In the genomic region with DNA sequence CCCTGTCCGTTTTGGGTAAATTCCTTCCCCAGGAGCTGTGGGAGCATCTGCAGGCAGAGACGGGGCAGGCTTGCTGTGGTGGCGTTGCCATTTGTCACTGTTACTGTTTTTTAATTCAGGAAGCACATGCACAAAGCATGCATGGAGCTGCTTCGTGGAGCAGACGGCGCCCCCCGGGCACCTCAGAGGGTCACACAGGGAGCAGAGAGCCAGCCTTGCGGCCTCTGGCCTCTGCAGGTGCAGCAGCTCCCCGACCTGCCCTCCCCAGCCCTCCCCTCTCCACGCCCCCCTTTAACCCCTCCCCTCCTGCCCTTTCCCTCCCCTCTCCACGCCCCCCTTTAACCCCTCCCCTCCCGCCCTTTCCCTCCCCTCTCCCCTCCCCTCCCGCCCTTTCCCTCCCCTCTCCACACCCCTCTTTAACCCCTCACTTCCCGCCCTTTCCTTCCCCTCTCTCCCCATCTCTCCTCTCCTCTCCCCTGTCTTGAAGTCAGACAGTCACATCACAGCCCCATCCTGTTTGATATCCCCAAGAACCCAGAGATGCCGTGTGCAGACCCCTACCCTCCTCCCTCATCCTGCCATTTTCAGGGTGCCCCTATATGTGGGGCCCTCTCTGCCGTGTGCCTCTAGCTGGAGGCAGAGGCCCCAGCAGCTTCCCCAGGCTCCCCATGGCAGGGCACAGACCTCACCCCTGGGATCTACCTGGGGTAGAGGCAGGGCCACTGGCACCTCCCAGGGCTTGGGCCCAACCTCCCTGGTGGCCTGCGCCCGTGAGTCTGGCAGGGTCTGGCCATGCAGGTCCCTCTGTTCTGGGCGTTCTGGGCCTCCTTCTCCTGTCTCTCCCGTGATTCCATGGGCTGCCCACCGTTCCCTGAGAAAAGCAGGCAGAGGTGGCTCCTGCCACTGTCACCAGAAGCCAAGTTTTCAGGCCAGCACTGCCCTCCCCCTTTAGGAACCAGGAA, we compare ENCODE assay signal across 8 cellular contexts. TPM values are rescaled to one million over a fixed set of nuclear protein-coding genes. Genes with fewer than 3 reads are reported as not detected.
DNase-seq lines count a peak whose midpoint lies in the region; ATAC-seq, FAIRE-seq and TF ChIP-seq lines count a peak whose summit lies in the region.

No MANE protein-coding gene starts in this region.

- H3K4me1 Mint-ChIP-seq in Caco-2 (ENCODE audit: low read depth, unreplicated experiment): no peaks in the 10 kb centered on the region
- peaks cover 23% of the 10 kb centered on the region for H3K4me1 Mint-ChIP-seq in WTC11
- H3K4me1 Mint-ChIP-seq in dendritic cell treated with granulocyte-macrophage colony-stimulating factor and Interleukin-4, amounts not matched to agents 40 ng/mL and 50 ng/mL, for 4 days (ENCODE audit: low read depth): peaks cover 58% of the 10 kb centered on the region

- intact Hi-C loops in Caco-2 (cut with micrococcal nuclease; ENCODE audit: unreplicated experiment): no loop called here
- intact Hi-C loops in dendritic cell treated with granulocyte-macrophage colony-stimulating factor and Interleukin-4, amounts not matched to agents 40 ng/mL and 50 ng/mL, for 4 days (cut with micrococcal nuclease): no loop called here
- intact Hi-C loops in mucosa of descending colon (cut with DNase I, micrococcal nuclease): no loop called here

- H3K36me3 Mint-ChIP-seq in Caco-2 (ENCODE audit: insufficient read depth, unreplicated experiment): no peaks in the 10 kb centered on the region
- H3K36me3 Mint-ChIP-seq in WTC11: no peaks in the 10 kb centered on the region
- no peaks in the 10 kb centered on the region for H3K36me3 Mint-ChIP-seq in dendritic cell treated with granulocyte-macrophage colony-stimulating factor and Interleukin-4, amounts not matched to agents 40 ng/mL and 50 ng/mL, for 4 days (ENCODE audit: low read depth)

- POLR2A ChIA-PET in Caco-2 (lab: Charles Lee): no interaction called here
- POLR2A ChIA-PET in WTC11 (lab: Charles Lee): no interaction called here

- peaks cover 16% of the 10 kb centered on the region for H3K4me1 ChIP-seq in Caco-2
- H3K4me1 ChIP-seq in mucosa of descending colon (ENCODE audit: low read depth): peaks cover 21% of the 10 kb centered on the region

- TF ChIP-seq CTCF in Caco-2 (IDR thresholded peaks at IDR 0.05; ENCODE audit: insufficient read depth in 1 of 2, low read depth in 1 of 2, low read length in 1 of 2, severe bottlenecking in 1 of 2, unreplicated experiment in 1 of 2) (no peak), LNCaP clone FGC (IDR thresholded peaks at IDR 0.05; ENCODE audit: control insufficient read depth, extremely low read depth, insufficient read depth) (no peak), WTC11 (IDR thresholded peaks at IDR 0.05) (no peak), mucosa of descending colon (IDR thresholded peaks at IDR 0.05) (no peak)

- H3K4me3 Mint-ChIP-seq in Caco-2 (ENCODE audit: unreplicated experiment) (no peak overlapping the region), WTC11 (no peak overlapping the region)
- peak overlapping the region; percentile 44 for H3K4me3 Mint-ChIP-seq in dendritic cell treated with granulocyte-macrophage colony-stimulating factor and Interleukin-4, amounts not matched to agents 40 ng/mL and 50 ng/mL, for 4 days

- DNase-seq in Caco-2 (peak; percentile 31 to 66), LNCaP clone FGC (ENCODE audit: low read depth) (peak; percentile 73), WTC11 (ENCODE audit: low spot score) (peak; percentile 64), mucosa of descending colon (peak in 2 of 3 donors; percentile 52 to 54), dedifferentiated amniotic fluid mesenchymal stem cell (ENCODE audit: extremely low spot score) (no peak), frontal cortex (ENCODE audit: low spot score in 2 of 2) (no peak)

- no peaks in the 10 kb centered on the region for H3K27me3 ChIP-seq in Caco-2 (replicated peaks; ENCODE audit: control insufficient read depth, insufficient read depth, low read length)

- no peaks in the 10 kb centered on the region for H3K27me3 Mint-ChIP-seq in Caco-2 (ENCODE audit: insufficient read depth, unreplicated experiment)
- H3K27me3 Mint-ChIP-seq in WTC11 (ENCODE audit: low read depth): no peaks in the 10 kb centered on the region
- peaks cover 26% of the 10 kb centered on the region for H3K27me3 Mint-ChIP-seq in dendritic cell treated with granulocyte-macrophage colony-stimulating factor and Interleukin-4, amounts not matched to agents 40 ng/mL and 50 ng/mL, for 4 days

- H3K4me3 ChIP-seq in Caco-2 (ENCODE audit: low read depth, low read length) (no peak overlapping the region), LNCaP clone FGC (ENCODE audit: low read depth, low read length) (no peak overlapping the region), mucosa of descending colon (no peak overlapping the region)

- no peaks in the 10 kb centered on the region for H3K9me3 ChIP-seq in Caco-2
- no peaks in the 10 kb centered on the region for H3K9me3 ChIP-seq in mucosa of descending colon

- no TSS peak for BruUV-seq in Caco-2 (replicated peaks; lab: Mats Ljungman, UMichigan)

- CTCF ChIA-PET in Caco-2 (lab: Charles Lee) (no interaction called here), WTC11 (lab: Charles Lee) (interaction anchor here (0.9 to 4.3 kb wide), 7 partner anchors 10 to 148 kb away, joined by 3 to 17 read pairs (median 4); no protein-coding TSS in a partner anchor)

- ATAC-seq in WTC11: peak; percentile 14
- ATAC-seq in mucosa of descending colon: peak; percentile 66
- ATAC-seq in GM18861 (IDR thresholded peaks at IDR 0.05; ENCODE audit: unreplicated experiment): no peak

- H3K27ac Mint-ChIP-seq in Caco-2 (ENCODE audit: unreplicated experiment): no peak overlapping the region
- no peak overlapping the region for H3K27ac Mint-ChIP-seq in WTC11
- peak overlapping the region; percentile 92 for H3K27ac Mint-ChIP-seq in dendritic cell treated with granulocyte-macrophage colony-stimulating factor and Interleukin-4, amounts not matched to agents 40 ng/mL and 50 ng/mL, for 4 days

- H3K9me3 Mint-ChIP-seq in Caco-2 (ENCODE audit: unreplicated experiment) (no peaks in the 10 kb centered on the region), WTC11 (no peaks in the 10 kb centered on the region)
- H3K9me3 Mint-ChIP-seq in dendritic cell treated with granulocyte-macrophage colony-stimulating factor and Interleukin-4, amounts not matched to agents 40 ng/mL and 50 ng/mL, for 4 days: no peaks in the 10 kb centered on the region

- FAIRE-seq in frontal cortex (lab: Jason Lieb, UNC): no peak

- H3K36me3 ChIP-seq in Caco-2 (ENCODE audit: control insufficient read depth, insufficient read depth, low read length): no peaks in the 10 kb centered on the region
- H3K36me3 ChIP-seq in mucosa of descending colon (ENCODE audit: low read depth): no peaks in the 10 kb centered on the region

TF ChIP-seq in WTC11, 78 proteins besides CTCF, POLR2A, EP300 and RAD21:
- TF ChIP-seq FOXP1 (CRISPR knock-in tag; IDR thresholded peaks at IDR 0.05; ENCODE audit: borderline replicate concordance) (no peak), SP1 (CRISPR knock-in tag; conservative IDR thresholded peaks at IDR 0.05) (peak; percentile 47; the same call in 1 of the 2 replicates), PREB (CRISPR knock-in tag; IDR thresholded peaks at IDR 0.05; ENCODE audit: borderline replicate concordance) (no peak)
TF ChIP-seq in WTC11: peak in this region for 1.

RNA-seq across cellular contexts. Expression of gene UBAC1, which starts 29.6 kb away (rescaled TPM):
- 50.7 and 55.4 TPM in 2 replicates for total RNA-seq in Caco-2 (2022)
- total RNA-seq in WTC11 (2021): 46.4 to 55.6 TPM (median 53.3 TPM) in 3 replicates
- 10 to 100 TPM; 55.5 to 70.4 (median 64.0) TPM for total RNA-seq in mucosa of descending colon
- 35.5 TPM for total RNA-seq in frontal cortex

Comparison
In these comparisons a context has a peak if more than half of its experiments do, and no peak if none do; other contexts are left out.
1. DNase-seq: peak in Caco-2 (2 of 2), LNCaP clone FGC (single experiment), WTC11 (single experiment) and mucosa of descending colon (2 of 3); none in dedifferentiated amniotic fluid mesenchymal stem cell (single experiment) and frontal cortex (0 of 2).